8 cellular contexts compared by ENCODE assay signal in genomic region chr1:11925196-11925937, GRCh38. TPM values are rescaled to one million over a fixed set of nuclear protein-coding genes. Genes with fewer than 3 reads are reported as not detected.
DNase-seq lines count a peak whose midpoint lies in the region; ATAC-seq and TF ChIP-seq lines count a peak whose summit lies in the region.
"Not testable (repeated sequence)": the region's sequence is repeated elsewhere in the genome, so short reads cannot be mapped to it uniquely, and the experiment has no call there.

No MANE protein-coding gene starts in this region.

- POLR2A ChIA-PET in activated CD8-positive, alpha-beta T cell treated with anti-CD3 and anti-CD28 coated beads, Interleukin-2, amount 10 ng/mL, durations not matched to agents 7 days and 5 days (lab: Charles Lee): interaction anchor here (2.3 kb wide), 1 partner anchor 16 kb away, joined by 174 read pairs; no protein-coding TSS in a partner anchor

- intact Hi-C loops in aorta (cut with DNase I): not testable (repeated sequence)

- 6 to 9% methylated on average over 21 to 46 of the region's 54 CpGs for WGBS in aorta, 2 donors

- H3K4me1 Mint-ChIP-seq in activated CD8-positive, alpha-beta T cell treated with anti-CD3 and anti-CD28 coated beads, Interleukin-2, amount 10 ng/mL, durations not matched to agents 7 days and 5 days (ENCODE audit: low read depth): peaks cover 44% of the 10 kb centered on the region

- DNase-seq in LNCaP clone FGC (ENCODE audit: low read depth); activated CD8-positive, alpha-beta T cell treated with anti-CD3 and anti-CD28 coated beads, Interleukin-2, amount 10 ng/mL, durations not matched to agents 7 days and 5 days; effector memory CD4-positive, alpha-beta T cell; kidney epithelial cell (ENCODE audit: low read depth); aorta: not testable (repeated sequence)

- H3K9me3 ChIP-seq in effector memory CD4-positive, alpha-beta T cell (ENCODE audit: control insufficient read depth, low read length); parathyroid adenoma (ENCODE audit: control insufficient read depth, low read length); aorta (ENCODE audit: control insufficient read depth, low read length): not testable (repeated sequence)

- TF ChIP-seq POLR2A in GM18505 (IDR thresholded peaks at IDR 0.05; ENCODE audit: borderline replicate concordance, extremely low read depth, insufficient read depth, insufficient read length): not testable (repeated sequence)

- H3K4me3 ChIP-seq in LNCaP clone FGC (ENCODE audit: low read depth, low read length): peak overlapping the region; percentile 70
- peak overlapping the region; percentile 51 for H3K4me3 ChIP-seq in effector memory CD4-positive, alpha-beta T cell (ENCODE audit: insufficient read depth, low read depth, low read length, poor library complexity, severe bottlenecking)
- peak overlapping the region; percentile 51 for H3K4me3 ChIP-seq in kidney epithelial cell (ENCODE audit: low read depth, low read length)
- H3K4me3 ChIP-seq in parathyroid adenoma (ENCODE audit: low read depth, low read length): peak overlapping the region; percentile 47
- peak overlapping the region; percentile 51 to 82 for H3K4me3 ChIP-seq in aorta (ENCODE audit: low read length in 2 of 2)

- H3K9ac ChIP-seq in parathyroid adenoma: not testable (repeated sequence)

- H3K27me3 ChIP-seq in effector memory CD4-positive, alpha-beta T cell (replicated peaks; ENCODE audit: control insufficient read depth, insufficient read depth, low read length, poor library complexity, severe bottlenecking); kidney epithelial cell (ENCODE audit: control insufficient read depth, insufficient read depth, low read length); parathyroid adenoma (ENCODE audit: control insufficient read depth, insufficient read depth, low read length); aorta (ENCODE audit: control insufficient read depth in 1 of 2, insufficient read depth in 2 of 2, low read length in 1 of 2): not testable (repeated sequence)

- H3K4me1 ChIP-seq in effector memory CD4-positive, alpha-beta T cell (ENCODE audit: control insufficient read depth, insufficient read depth, low read length, poor library complexity, severe bottlenecking); parathyroid adenoma; aorta (ENCODE audit: control insufficient read depth in 1 of 2, insufficient read depth in 2 of 2, low read length in 2 of 2): not testable (repeated sequence)

- not testable (repeated sequence) for H2AFZ ChIP-seq in parathyroid adenoma

- not testable (repeated sequence) for H3K27ac Mint-ChIP-seq in activated CD8-positive, alpha-beta T cell treated with anti-CD3 and anti-CD28 coated beads, Interleukin-2, amount 10 ng/mL, durations not matched to agents 7 days and 5 days

- H3K9me3 Mint-ChIP-seq in activated CD8-positive, alpha-beta T cell treated with anti-CD3 and anti-CD28 coated beads, Interleukin-2, amount 10 ng/mL, durations not matched to agents 7 days and 5 days (ENCODE audit: insufficient read depth): not testable (repeated sequence)

- CTCF ChIA-PET in activated CD8-positive, alpha-beta T cell treated with anti-CD3 and anti-CD28 coated beads, Interleukin-2, amount 10 ng/mL, durations not matched to agents 7 days and 5 days (lab: Charles Lee): interaction anchor here (1.9 kb wide), 1 partner anchor 15 kb away, joined by 4 read pairs; no protein-coding TSS in a partner anchor

- H3K27ac ChIP-seq in effector memory CD4-positive, alpha-beta T cell (ENCODE audit: insufficient read depth, low read length, poor library complexity, severe bottlenecking); parathyroid adenoma; aorta (ENCODE audit: low read depth in 1 of 2, low read length in 2 of 2): not testable (repeated sequence)

- not testable (repeated sequence) for H3K79me2 ChIP-seq in parathyroid adenoma

- H3K36me3 ChIP-seq in effector memory CD4-positive, alpha-beta T cell (ENCODE audit: control insufficient read depth, insufficient read depth, low read length): peaks cover 23% of the 10 kb centered on the region
- H3K36me3 ChIP-seq in kidney epithelial cell (ENCODE audit: control insufficient read depth, insufficient read depth, low read length); parathyroid adenoma (ENCODE audit: control insufficient read depth, insufficient read depth, low read length); aorta (ENCODE audit: control insufficient read depth in 1 of 2, insufficient read depth in 2 of 2, low read length in 1 of 2): not testable (repeated sequence)

- H3K36me3 Mint-ChIP-seq in activated CD8-positive, alpha-beta T cell treated with anti-CD3 and anti-CD28 coated beads, Interleukin-2, amount 10 ng/mL, durations not matched to agents 7 days and 5 days (ENCODE audit: low read depth): peaks cover 30% of the 10 kb centered on the region

- H3K4me2 ChIP-seq in parathyroid adenoma (ENCODE audit: low read length): peak overlapping the region; percentile 48

- peak overlapping the region; percentile 74 for H3K4me3 Mint-ChIP-seq in activated CD8-positive, alpha-beta T cell treated with anti-CD3 and anti-CD28 coated beads, Interleukin-2, amount 10 ng/mL, durations not matched to agents 7 days and 5 days

- TF ChIP-seq CTCF in LNCaP clone FGC (IDR thresholded peaks at IDR 0.05; ENCODE audit: control insufficient read depth, extremely low read depth, insufficient read depth); kidney epithelial cell (IDR thresholded peaks at IDR 0.05; ENCODE audit: insufficient read depth, low read length, poor library complexity, severe bottlenecking); parathyroid adenoma (IDR thresholded peaks at IDR 0.05): not testable (repeated sequence)

- H3K27me3 Mint-ChIP-seq in activated CD8-positive, alpha-beta T cell treated with anti-CD3 and anti-CD28 coated beads, Interleukin-2, amount 10 ng/mL, durations not matched to agents 7 days and 5 days (ENCODE audit: low read depth): not testable (repeated sequence)

- ATAC-seq in GM18505 (IDR thresholded peaks at IDR 0.05; ENCODE audit: unreplicated experiment) (peak; percentile 23), HG02642 (IDR thresholded peaks at IDR 0.05; ENCODE audit: poor library complexity, unreplicated experiment) (peak; percentile 32)
- peak; percentile 32 for ATAC-seq in activated CD8-positive, alpha-beta T cell treated with anti-CD3 and anti-CD28 coated beads, Interleukin-2, amount 10 ng/mL, durations not matched to agents 7 days and 5 days
- not testable (repeated sequence) for ATAC-seq in aorta (ENCODE audit: low FRiP score)

RNA-seq across cellular contexts. Expression of gene KIAA2013, which starts 0.9 kb away (rescaled TPM):
- total RNA-seq in activated CD8-positive, alpha-beta T cell treated with anti-CD3 and anti-CD28 coated beads, Interleukin-2, amount 10 ng/mL, durations not matched to agents 7 days and 5 days: 10 to 100 TPM; 37.4 to 39.7 TPM
- 97.2 and 108 TPM in 2 replicates for total RNA-seq in kidney epithelial cell
- total RNA-seq in aorta: 10 to 100 TPM; 31.7 to 37.1 TPM
- 10 to 100 TPM; 19.7 to 34.6 TPM for polyA plus RNA-seq in aorta

RNA-seq across cellular contexts. Expression of gene PLOD1, which starts 9.2 kb away (rescaled TPM):
- total RNA-seq in activated CD8-positive, alpha-beta T cell treated with anti-CD3 and anti-CD28 coated beads, Interleukin-2, amount 10 ng/mL, durations not matched to agents 7 days and 5 days: 10 to 100 TPM; 25.0 to 26.1 TPM
- total RNA-seq in kidney epithelial cell: 85.7 and 104 TPM in 2 replicates
- total RNA-seq in aorta: 10 to 100 TPM; 80.2 to 95.9 TPM
- polyA plus RNA-seq in aorta: 10 to 100 TPM; 28.9 to 60.0 TPM

RNA-seq across cellular contexts. Expression of gene MFN2, which starts 54.9 kb away (rescaled TPM):
- 10 to 100 TPM; 55.1 to 60.4 TPM for total RNA-seq in activated CD8-positive, alpha-beta T cell treated with anti-CD3 and anti-CD28 coated beads, Interleukin-2, amount 10 ng/mL, durations not matched to agents 7 days and 5 days
- 73.5 and 78.2 TPM in 2 replicates for total RNA-seq in kidney epithelial cell
- 10 to 100 TPM; 57.1 TPM for total RNA-seq in aorta
- polyA plus RNA-seq in aorta: 10 to 100 TPM; 22.4 to 33.3 TPM
